Comparison of ENCODE assay signal across 8 cellular contexts in genomic region chr15:59437777-59438574, GRCh38. TPM values are rescaled to one million over a fixed set of nuclear protein-coding genes. Genes with fewer than 3 reads are reported as not detected.
DNase-seq lines count a peak whose midpoint lies in the region; ATAC-seq and TF ChIP-seq lines count a peak whose summit lies in the region.

Gene FAM81A (plus strand): TSS chr15:59438186. CDS start chr15:59458627, 20,441 bp downstream.

- peaks cover 77% of the 10 kb centered on the region for H3K27me3 Mint-ChIP-seq in endodermal cell (ENCODE audit: insufficient read depth)

- peak; percentile 84 for DNase-seq in AG08395 (ENCODE audit: low spot score)
- peak; percentile 60 for DNase-seq in NCI-H2107 (lab: John Stamatoyannopoulos, UW)
- peak; percentile 49 to 53 for DNase-seq in activated CD4-positive, alpha-beta T cell treated with anti-CD3 and anti-CD28 coated beads, Interleukin-2, amount 50 U/mL, for 48 hours
- DNase-seq in endodermal cell = peak; percentile 83
- DNase-seq in mesendoderm = peak; percentile 62
- DNase-seq in stimulated activated CD8-positive, alpha-beta memory T cell treated with anti-CD3 and anti-CD28 coated beads, Interleukin-4, amount 100 ng/mL, for 48 hours = peak; percentile 55

- H3K4me1 ChIP-seq in endodermal cell (ENCODE audit: control insufficient read depth, insufficient read depth, low read length) = no peaks in the 10 kb centered on the region
- no peaks in the 10 kb centered on the region for H3K4me1 ChIP-seq in mesendoderm (ENCODE audit: control insufficient read depth, low read depth, low read length)

- H4K8ac ChIP-seq in mesendoderm (ENCODE audit: low read depth, low read length) = no peak within 1 kb of the TSS

- no peaks in the 10 kb centered on the region for H3K9me3 Mint-ChIP-seq in endodermal cell

- no peak within 1 kb of the TSS for H3K23ac ChIP-seq in mesendoderm (ENCODE audit: low read length)

- no peak within 1 kb of the TSS for H3K27ac Mint-ChIP-seq in endodermal cell

- no peak within 1 kb of the TSS for H3K4ac ChIP-seq in mesendoderm (ENCODE audit: low read depth, low read length)

- H2BK15ac ChIP-seq in mesendoderm (replicated peaks; ENCODE audit: low read depth) = no peak within 1 kb of the TSS

- TF ChIP-seq CTCF in endodermal cell (conservative IDR thresholded peaks at IDR 0.05) = no peak

- no peak within 1 kb of the TSS for H2AK5ac ChIP-seq in mesendoderm (ENCODE audit: low read length)

- peak within 1 kb of the TSS; percentile 94 for H3K4me2 ChIP-seq in mesendoderm (ENCODE audit: low read length)

- WGBS in endodermal cell (ENCODE audit: insufficient coverage in 1 of 2, insufficient read length in 1 of 2), 2 experiments = 1 to 3% methylated on average over 22 to 95 of the region's 95 CpGs
- no CpG with 5 or more reads among the region's 95 CpGs for WGBS in mesendoderm (ENCODE audit: extremely low coverage, insufficient coverage, low lambda C conversion rate)

- H3K36me3 Mint-ChIP-seq in endodermal cell (ENCODE audit: low read depth) = no peaks in the 10 kb centered on the region

- no peak for TF ChIP-seq POLR2A in GM18505 (IDR thresholded peaks at IDR 0.05; ENCODE audit: borderline replicate concordance, extremely low read depth, insufficient read depth, insufficient read length)

- no peak within 1 kb of the TSS for H3K18ac ChIP-seq in mesendoderm (ENCODE audit: low read length)

- peak within 1 kb of the TSS; percentile 90 for H3K4me3 ChIP-seq in endodermal cell (ENCODE audit: low read length)
- peak within 1 kb of the TSS; percentile 47 for H3K4me3 ChIP-seq in mesendoderm (ENCODE audit: low read length)

- peaks cover 9% of the 10 kb centered on the region for H3K4me1 Mint-ChIP-seq in endodermal cell

- H3K36me3 ChIP-seq in endodermal cell (ENCODE audit: control insufficient read depth, insufficient read depth, low read length) = no peaks in the 10 kb centered on the region
- H3K36me3 ChIP-seq in mesendoderm (ENCODE audit: control insufficient read depth, insufficient read depth, low read length) = no peaks in the 10 kb centered on the region

- H2BK5ac ChIP-seq in mesendoderm (ENCODE audit: low read length) = no peak within 1 kb of the TSS

- H3K9ac ChIP-seq in endodermal cell (ENCODE audit: extremely low read depth, low read length, poor library complexity, severe bottlenecking) (no peak within 1 kb of the TSS), mesendoderm (ENCODE audit: low read length) (peak within 1 kb of the TSS; percentile 60)

- peak within 1 kb of the TSS; percentile 68 for H3K4me3 Mint-ChIP-seq in endodermal cell

- peak; percentile 77 for ATAC-seq in GM18505 (IDR thresholded peaks at IDR 0.05; ENCODE audit: unreplicated experiment)
- peak; percentile 70 for ATAC-seq in HG02943 (IDR thresholded peaks at IDR 0.05; ENCODE audit: low read depth, unreplicated experiment)

- H3K56ac ChIP-seq in mesendoderm (ENCODE audit: low read length) = peak within 1 kb of the TSS; percentile 84

- H3K27me3 ChIP-seq in endodermal cell (ENCODE audit: control insufficient read depth, insufficient read depth, low read length, poor library complexity, severe bottlenecking) (peaks cover 79% of the 10 kb centered on the region), mesendoderm (ENCODE audit: insufficient read depth, low read length, poor library complexity) (peaks cover 27% of the 10 kb centered on the region)

- H3K27ac ChIP-seq in endodermal cell (ENCODE audit: low read depth, low read length) = no peak within 1 kb of the TSS
- H3K27ac ChIP-seq in mesendoderm (ENCODE audit: low read depth, low read length) = no peak within 1 kb of the TSS

- no peaks in the 10 kb centered on the region for H3K79me2 ChIP-seq in mesendoderm (ENCODE audit: control insufficient read depth, insufficient read depth, low read length)

- no peaks in the 10 kb centered on the region for H3K9me3 ChIP-seq in endodermal cell (ENCODE audit: control insufficient read depth, low read length)

- no peak within 1 kb of the TSS for H4K5ac ChIP-seq in mesendoderm (ENCODE audit: low read length)

- H3K79me1 ChIP-seq in mesendoderm (ENCODE audit: low read length) = no peaks in the 10 kb centered on the region

- no peak within 1 kb of the TSS for H2BK120ac ChIP-seq in mesendoderm (ENCODE audit: low read depth, low read length)

RNA-seq across cellular contexts. Expression of gene FAM81A, which starts in this region (rescaled TPM):
- total RNA-seq in endodermal cell = under 1 TPM; 0.35 to 0.88 TPM
- polyA plus RNA-seq in endodermal cell (2013, experiment 1 of 2) = 2.1 TPM
- polyA plus RNA-seq in endodermal cell (2013, experiment 2 of 2) = 3.6 TPM
- 0.32 TPM for polyA plus RNA-seq in mesendoderm (2013, experiment 1 of 2)
- polyA plus RNA-seq in mesendoderm (2013, experiment 2 of 2) = 0.42 TPM
